ENCODE assay signal across 8 cellular contexts in genomic region chr12:116959845-116960514, GRCh38. TPM values are rescaled to one million over a fixed set of nuclear protein-coding genes. Genes with fewer than 3 reads are reported as not detected.
DNase-seq lines count a peak whose midpoint lies in the region; ATAC-seq and TF ChIP-seq lines count a peak whose summit lies in the region.

No MANE protein-coding gene starts in this region.

- POLR2A ChIA-PET in naive thymus-derived CD4-positive, alpha-beta T cell (lab: Charles Lee) = no interaction called here
- POLR2A ChIA-PET in WTC11 (lab: Charles Lee) = no interaction called here

- CTCF ChIA-PET in naive thymus-derived CD4-positive, alpha-beta T cell (lab: Charles Lee) = interaction anchor here (1.6 kb wide), 1 partner anchor 12 kb away, joined by 3 read pairs; no protein-coding TSS in a partner anchor
- CTCF ChIA-PET in WTC11 (lab: Charles Lee) = interaction anchor here (0.8 to 1.3 kb wide), 2 partner anchors 9 to 257 kb away, joined by 3 to 5 read pairs; no protein-coding TSS in a partner anchor

- H3K36me3 Mint-ChIP-seq in naive thymus-derived CD4-positive, alpha-beta T cell = peaks cover 0 to 17% (median 5%) of the 10 kb centered on the region in 5 donors
- peaks cover 2% of the 10 kb centered on the region; the same call in 1 of the 2 replicates for H3K36me3 Mint-ChIP-seq in WTC11

- H3K4me1 Mint-ChIP-seq in naive thymus-derived CD4-positive, alpha-beta T cell = peaks cover 7 to 48% (median 15%) of the 10 kb centered on the region in 7 donors
- peaks cover 3% of the 10 kb centered on the region; the same call in 1 of the 2 replicates for H3K4me1 Mint-ChIP-seq in WTC11

- H3K9me3 Mint-ChIP-seq in naive thymus-derived CD4-positive, alpha-beta T cell = no peaks in the 10 kb centered on the region
- no peaks in the 10 kb centered on the region for H3K9me3 Mint-ChIP-seq in WTC11

- H3K9ac ChIP-seq in KMS-11 = peak overlapping the region; percentile 34; the same call in 1 of the 2 replicates

- no peaks in the 10 kb centered on the region for H3K9me3 ChIP-seq in naive thymus-derived CD4-positive, alpha-beta T cell (ENCODE audit: control insufficient read depth in 2 of 3, low read length in 3 of 3)

- H3K4me2 ChIP-seq in KMS-11 = peak overlapping the region; percentile 57

- no peak for TF ChIP-seq CTCF in KMS-11 (conservative IDR thresholded peaks at IDR 0.05; ENCODE audit: low read depth, low read length)
- no peak for TF ChIP-seq CTCF in WTC11 (IDR thresholded peaks at IDR 0.05)

- no peak overlapping the region for H3K4me3 ChIP-seq in KMS-11 (IDR thresholded peaks at IDR 0.05; ENCODE audit: insufficient read depth, low read depth, low read length)
- no peak overlapping the region for H3K4me3 ChIP-seq in naive thymus-derived CD4-positive, alpha-beta T cell (ENCODE audit: low read length)

- peak; percentile 99 for ATAC-seq in GM18868 (IDR thresholded peaks at IDR 0.05; ENCODE audit: unreplicated experiment)
- peak; percentile 98 for ATAC-seq in GM21717 (IDR thresholded peaks at IDR 0.05; ENCODE audit: unreplicated experiment)
- peak; percentile 27 for ATAC-seq in naive thymus-derived CD4-positive, alpha-beta T cell
- no peak for ATAC-seq in WTC11

- H3K27me3 Mint-ChIP-seq in naive thymus-derived CD4-positive, alpha-beta T cell = no peaks in the 10 kb centered on the region
- no peaks in the 10 kb centered on the region for H3K27me3 Mint-ChIP-seq in WTC11 (ENCODE audit: low read depth)

- peak overlapping the region in 1 of 9 donors; percentile 44 for H3K27ac Mint-ChIP-seq in naive thymus-derived CD4-positive, alpha-beta T cell
- no peak overlapping the region for H3K27ac Mint-ChIP-seq in WTC11

- peak overlapping the region; percentile 84 for H3K27ac ChIP-seq in KMS-11
- H3K27ac ChIP-seq in naive thymus-derived CD4-positive, alpha-beta T cell (ENCODE audit: low read depth, low read length) = no peak overlapping the region

- peak overlapping the region; percentile 34; the same call in 1 of the 2 replicates for H2AFZ ChIP-seq in KMS-11 (ENCODE audit: low read depth)

- H3K4me1 ChIP-seq in KMS-11 (ENCODE audit: low read depth, poor library complexity, severe bottlenecking) = peaks cover 64% of the 10 kb centered on the region
- peaks cover 0 to 4% of the 10 kb centered on the region in 2 donors for H3K4me1 ChIP-seq in naive thymus-derived CD4-positive, alpha-beta T cell (ENCODE audit: control insufficient read depth in 2 of 2, insufficient read depth in 2 of 2, low read length in 2 of 2)

- no peaks in the 10 kb centered on the region for H3K27me3 ChIP-seq in KMS-11 (ENCODE audit: insufficient read depth, low read depth)
- no peaks in the 10 kb centered on the region for H3K27me3 ChIP-seq in naive thymus-derived CD4-positive, alpha-beta T cell (ENCODE audit: control insufficient read depth in 2 of 2, insufficient read depth in 2 of 2, low read length in 2 of 2)

- H3K36me3 ChIP-seq in KMS-11 (ENCODE audit: insufficient read depth) = no peaks in the 10 kb centered on the region
- peaks cover 0 to 13% (median 0%) of the 10 kb centered on the region in 3 experiments for H3K36me3 ChIP-seq in naive thymus-derived CD4-positive, alpha-beta T cell (ENCODE audit: control insufficient read depth in 2 of 3, insufficient read depth in 3 of 3, low read length in 3 of 3)

- peak overlapping the region in 1 of 10 donors; percentile 19 for H3K4me3 Mint-ChIP-seq in naive thymus-derived CD4-positive, alpha-beta T cell
- no peak overlapping the region for H3K4me3 Mint-ChIP-seq in WTC11

- no peaks in the 10 kb centered on the region for H4K20me1 ChIP-seq in KMS-11 (ENCODE audit: insufficient read depth)

- intact Hi-C loops in naive thymus-derived CD4-positive, alpha-beta T cell (cut with micrococcal nuclease) = loop anchor here in 1 of 2 donors (1.0 kb wide), 1 partner anchor 36 kb away; no protein-coding TSS in a partner anchor

- peak in 1 of 9 donors; percentile 49 for DNase-seq in naive thymus-derived CD4-positive, alpha-beta T cell
- DNase-seq in NCI-H748 treated with DMSO at 0.1 percent for 48 hours (lab: John Stamatoyannopoulos, UW) (no peak), NCI-H226 (no peak), WTC11 (ENCODE audit: low spot score) (no peak), NCI-H2227 treated with DMSO at 0.1 percent for 48 hours (lab: John Stamatoyannopoulos, UW) (no peak)

- H3K79me2 ChIP-seq in KMS-11 (ENCODE audit: insufficient read depth, low read depth) = no peaks in the 10 kb centered on the region

TF ChIP-seq in WTC11, 78 proteins besides CTCF, POLR2A, EP300 and RAD21:
- TF ChIP-seq FOXK1 (CRISPR knock-in tag; IDR thresholded peaks at IDR 0.05) = no peak
- TF ChIP-seq TEAD4 (CRISPR knock-in tag; IDR thresholded peaks at IDR 0.05) = no peak
- no peak for TF ChIP-seq MAX (CRISPR knock-in tag; IDR thresholded peaks at IDR 0.05)
- TF ChIP-seq FOXP1 (CRISPR knock-in tag; IDR thresholded peaks at IDR 0.05; ENCODE audit: borderline replicate concordance) = no peak
- TF ChIP-seq RORB (CRISPR knock-in tag; IDR thresholded peaks at IDR 0.05) = no peak
- no peak for TF ChIP-seq NFATC4 (CRISPR knock-in tag; IDR thresholded peaks at IDR 0.05)
- TF ChIP-seq JUN (CRISPR knock-in tag; IDR thresholded peaks at IDR 0.05) = no peak
- no peak for TF ChIP-seq ZNF138 (CRISPR knock-in tag; conservative IDR thresholded peaks at IDR 0.05)
- no peak for TF ChIP-seq ZNF317 (CRISPR knock-in tag; IDR thresholded peaks at IDR 0.05; ENCODE audit: borderline replicate concordance, low read depth)
- TF ChIP-seq IRF1 (CRISPR knock-in tag; IDR thresholded peaks at IDR 0.05) = no peak
- no peak for TF ChIP-seq CREB1 (CRISPR knock-in tag; IDR thresholded peaks at IDR 0.05)
- TF ChIP-seq CDX4 (CRISPR knock-in tag; IDR thresholded peaks at IDR 0.05; ENCODE audit: borderline replicate concordance) = no peak
- TF ChIP-seq CBFB (CRISPR knock-in tag; IDR thresholded peaks at IDR 0.05; ENCODE audit: low read depth) = no peak
- no peak for TF ChIP-seq GRHL2 (CRISPR knock-in tag; IDR thresholded peaks at IDR 0.05; ENCODE audit: insufficient replicate concordance, severe bottlenecking)
- TF ChIP-seq CREM (CRISPR knock-in tag; IDR thresholded peaks at IDR 0.05) = no peak
- TF ChIP-seq MLX (CRISPR knock-in tag; IDR thresholded peaks at IDR 0.05) = no peak

RNA-seq across cellular contexts. Expression of gene FBXW8, which starts 49.2 kb away (rescaled TPM):
- 10 to 100 TPM; 10.8 to 13.2 (median 12.6) TPM for total RNA-seq in naive thymus-derived CD4-positive, alpha-beta T cell
- polyA plus RNA-seq in naive thymus-derived CD4-positive, alpha-beta T cell = 1 to 10 TPM; 4.8 to 8.4 TPM
- total RNA-seq in WTC11 (2021) = 15.6 to 18.5 TPM (median 18.0 TPM) in 3 replicates
